ENCODE assay signal across 21 cellular contexts in genomic region chr19:28021316-28022185, GRCh38.
"Had no signal": no experiment of that assay in that cellular context is flagged by ENCODE, and none has a peak within 500 bp of the region (broad histone marks: within the 10 kb centered on the region; RNA-seq: fewer than 3 reads in every experiment).

No MANE protein-coding gene starts in this region.

- H3K4me1 ChIP-seq: adrenal gland, esophagus squamous epithelium, heart right ventricle, right lobe of liver, stomach, upper lobe of left lung had no signal

- H3K27me3 Mint-ChIP-seq: memory B cell had no signal

- H3K36me3 ChIP-seq: adrenal gland, esophagus squamous epithelium, heart right ventricle, right lobe of liver, stomach, upper lobe of left lung had no signal

- H3K4me3 Mint-ChIP-seq: activated T-cell treated with anti-CD3 and anti-CD28 coated beads, Interleukin-2, amount 50 U/mL, for 72 hours; memory B cell; neural crest cell; stimulated activated effector memory CD8-positive, alpha-beta T cell treated with anti-CD3 and anti-CD28 coated beads, Interleukin-12 subunit alpha, Interleukin-12 subunit beta, amount 100 ng/mL, for 72 hours; T-helper 1 cell treated with Interleukin-12 subunit alpha and Interleukin-12 subunit beta and Interleukin-4 antibody, amounts not matched to agents 30 μg/mL and 1 μg/mL, for 36 hours had no signal

- H3K27me3 ChIP-seq: adrenal gland, esophagus squamous epithelium, right lobe of liver, upper lobe of left lung had no signal

- H3K27ac ChIP-seq: adrenal gland, esophagus squamous epithelium, heart right ventricle, right lobe of liver, stomach, upper lobe of left lung had no signal

- H3K9me3 ChIP-seq: adrenal gland, esophagus squamous epithelium, heart right ventricle, right lobe of liver, stomach, upper lobe of left lung had no signal

- DNase-seq: activated CD4-positive, alpha-beta T cell treated with anti-CD3 and anti-CD28 coated beads, Interleukin-2, amount 50 U/mL, for 1 hour; activated CD8-positive, alpha-beta memory T cell treated with anti-CD3 and anti-CD28 coated beads for 24 hours; activated gamma-delta T cell; activated T-cell treated with anti-CD3 and anti-CD28 coated beads, Interleukin-2, amount 50 U/mL, for 72 hours; adrenal gland; dermis blood vessel endothelial cell; effector memory CD4-positive, alpha-beta T cell; esophagus squamous epithelium; heart right ventricle; left ventricle myocardium superior; right lobe of liver; stimulated activated CD4-positive, alpha-beta T cell treated with anti-CD3 and anti-CD28 coated beads, Interleukin-4, amount 100 ng/mL, for 24 hours; stomach; upper lobe of left lung had no signal

- H3K9me3 Mint-ChIP-seq: activated T-cell treated with anti-CD3 and anti-CD28 coated beads, Interleukin-2, amount 50 U/mL, for 72 hours; neural crest cell; stimulated activated effector memory CD8-positive, alpha-beta T cell treated with anti-CD3 and anti-CD28 coated beads, Interleukin-12 subunit alpha, Interleukin-12 subunit beta, amount 100 ng/mL, for 72 hours; T-helper 1 cell treated with Interleukin-12 subunit alpha and Interleukin-12 subunit beta and Interleukin-4 antibody, amounts not matched to agents 30 μg/mL and 1 μg/mL, for 36 hours had no signal

- ATAC-seq: activated CD4-positive, CD25-positive, alpha-beta regulatory T cell treated with anti-CD3 and anti-CD28 coated beads, Interleukin-2, amount 50 U/mL, for 24 hours; activated naive CD4-positive, alpha-beta T cell treated with anti-CD3 and anti-CD28 coated beads, Interleukin-2, amount 50 U/mL, for 72 hours; activated T-cell treated with anti-CD3 and anti-CD28 coated beads, Interleukin-2, amount 50 U/mL, for 72 hours; heart right ventricle; left ventricle myocardium superior; right lobe of liver; stimulated activated effector memory CD8-positive, alpha-beta T cell treated with anti-CD3 and anti-CD28 coated beads, Interleukin-12 subunit alpha, Interleukin-12 subunit beta, amount 100 ng/mL, for 72 hours had no signal

- H3K36me3 Mint-ChIP-seq: activated naive CD4-positive, alpha-beta T cell treated with anti-CD3 and anti-CD28 coated beads, Interleukin-2, amount 50 U/mL, for 72 hours; memory B cell; stimulated activated effector memory CD8-positive, alpha-beta T cell treated with anti-CD3 and anti-CD28 coated beads, Interleukin-12 subunit alpha, Interleukin-12 subunit beta, amount 100 ng/mL, for 72 hours had no signal

- H3K4me1 Mint-ChIP-seq: memory B cell; neural crest cell; stimulated activated effector memory CD8-positive, alpha-beta T cell treated with anti-CD3 and anti-CD28 coated beads, Interleukin-12 subunit alpha, Interleukin-12 subunit beta, amount 100 ng/mL, for 72 hours had no signal

- H3K4me3 ChIP-seq: adrenal gland, esophagus squamous epithelium, heart right ventricle, right lobe of liver, smooth muscle cell, stomach, upper lobe of left lung had no signal

- H3K27ac Mint-ChIP-seq: activated naive CD4-positive, alpha-beta T cell treated with anti-CD3 and anti-CD28 coated beads, Interleukin-2, amount 50 U/mL, for 72 hours; activated T-cell treated with anti-CD3 and anti-CD28 coated beads, Interleukin-2, amount 50 U/mL, for 72 hours; memory B cell; stimulated activated effector memory CD8-positive, alpha-beta T cell treated with anti-CD3 and anti-CD28 coated beads, Interleukin-12 subunit alpha, Interleukin-12 subunit beta, amount 100 ng/mL, for 72 hours; T-helper 1 cell treated with Interleukin-12 subunit alpha and Interleukin-12 subunit beta and Interleukin-4 antibody, amounts not matched to agents 30 μg/mL and 1 μg/mL, for 36 hours had no signal

- H3K4me2 ChIP-seq: smooth muscle cell had no signal
